In the genomic region with DNA sequence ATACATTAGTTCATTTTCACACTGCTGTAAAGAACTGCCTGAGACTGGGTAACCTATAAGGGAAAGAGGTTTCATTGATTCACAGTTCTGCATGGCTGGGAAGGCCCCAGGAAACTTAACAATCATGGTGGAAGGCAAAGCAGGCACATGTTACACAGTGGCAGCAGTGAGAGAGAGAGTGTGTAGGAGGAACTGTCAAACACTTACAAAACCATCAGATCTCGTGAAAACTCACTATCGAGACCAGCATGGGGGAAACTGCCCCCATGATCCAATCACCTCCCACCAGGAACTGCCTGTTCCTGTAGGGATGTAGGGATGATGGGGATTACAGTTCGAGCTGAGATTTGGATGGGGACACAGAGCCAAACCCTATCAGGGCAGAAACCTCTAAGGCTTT, we compare ENCODE assay signal across 20 cellular contexts. TPM values are rescaled to one million over a fixed set of nuclear protein-coding genes. Genes with fewer than 3 reads are reported as not detected.
DNase-seq lines count a peak whose midpoint lies in the region; ATAC-seq, FAIRE-seq and TF ChIP-seq lines count a peak whose summit lies in the region.
"Had no signal": no experiment of that assay in that cellular context is flagged by ENCODE, and none has a peak within 500 bp of the region (broad histone marks: within the 10 kb centered on the region; RNA-seq: fewer than 3 reads in every experiment).

No MANE protein-coding gene starts in this region.

- SMC1A ChIA-PET in GM12878 (lab: Charles Lee; ENCODE audit: uncharacterized antibody, unreplicated experiment): interaction anchor here (0.9 kb wide), 1 partner anchor 151 kb away, joined by 3 read pairs; no protein-coding TSS in a partner anchor

- no peak overlapping the region for H2AFZ ChIP-seq in GM12878 (ENCODE audit: control insufficient read depth, low read depth, low read length)

- BruUV-seq in GM12878 (replicated peaks; lab: Mats Ljungman, UMichigan): no TSS peak

- no peaks in the 10 kb centered on the region for H3K79me2 ChIP-seq in GM12878 (ENCODE audit: control insufficient read depth, insufficient read depth, low read length)

- TF ChIP-seq RAD21 in GM12878 (IDR thresholded peaks at IDR 0.05; ENCODE audit: insufficient read depth, low read depth, low read length): no peak

- no peak for TF ChIP-seq POLR2A in GM12878 (IDR thresholded peaks at IDR 0.05; ENCODE audit: low read depth, low read length)

- FAIRE-seq in GM12878 (lab: Jason Lieb, UNC): no peak
- FAIRE-seq: D721Med, G401.6, H54 had no signal

- no peak overlapping the region for H3K4me3 Mint-ChIP-seq in activated T-cell treated with anti-CD3 and anti-CD28 coated beads, Interleukin-2, amount 50 U/mL, for 24 hours
- no peak overlapping the region for H3K4me3 Mint-ChIP-seq in CD4-positive, CD25-positive, alpha-beta regulatory T cell
- no peak overlapping the region for H3K4me3 Mint-ChIP-seq in stimulated activated memory B cell treated with anti-CD40 and anti-IgM and Interleukin-4, amounts not matched to agents 10 μg/mL and 1 μg/mL and 100 μg/mL, for 72 hours
- H3K4me3 Mint-ChIP-seq: CD8-positive, alpha-beta T cell had no signal

- POLR2A ChIA-PET in GM12878 (lab: Charles Lee): no interaction called here

- no peak overlapping the region for H3K9ac ChIP-seq in GM12878 (ENCODE audit: control insufficient read depth, insufficient read depth, low read length)

- no peak for DNase-seq in activated T-cell treated with anti-CD3 and anti-CD28 coated beads, Interleukin-2, amount 50 U/mL, for 24 hours
- DNase-seq in activated T-cell treated with anti-CD3 and anti-CD28 coated beads for 4 hours: no peak
- DNase-seq in CD4-positive, CD25-positive, alpha-beta regulatory T cell: no peak
- DNase-seq in GM12878 (ENCODE audit: low read depth, low spot score): no peak
- no peak for DNase-seq in NCI-H226
- no peak for DNase-seq in cortex of kidney (lab: John Stamatoyannopoulos, UW)
- DNase-seq: C1 segment of cervical spinal cord; CD8-positive, alpha-beta T cell; COR-L47; DMS153; DMS79 treated with DMSO at 0.1 percent for 48 hours; EL had no signal

- 100% methylated on average over 3 of the region's 3 CpGs for WGBS in GM12878 (ENCODE audit: insufficient coverage, insufficient replicate concordance, low lambda C conversion rate, missing lambda C conversion rate)

- H3K4me1 Mint-ChIP-seq in activated T-cell treated with anti-CD3 and anti-CD28 coated beads, Interleukin-2, amount 50 U/mL, for 24 hours (ENCODE audit: low read depth): peaks cover 10% of the 10 kb centered on the region
- peaks cover 0 to 3% (median 0%) of the 10 kb centered on the region in 4 donors for H3K4me1 Mint-ChIP-seq in CD4-positive, CD25-positive, alpha-beta regulatory T cell
- peaks cover 34% of the 10 kb centered on the region for H3K4me1 Mint-ChIP-seq in stimulated activated memory B cell treated with anti-CD40 and anti-IgM and Interleukin-4, amounts not matched to agents 10 μg/mL and 1 μg/mL and 100 μg/mL, for 72 hours

- intact Hi-C loops in GM12878 (cut with micrococcal nuclease; ENCODE audit: unreplicated experiment): no loop called here

- H3K4me2 ChIP-seq in GM12878 (ENCODE audit: control insufficient read depth, insufficient read depth): no peak overlapping the region

- H4K20me1 ChIP-seq in GM12878 (ENCODE audit: control insufficient read depth, insufficient read depth): no peaks in the 10 kb centered on the region

- in situ Hi-C loops in GM12878 (cut with MboI): no loop called here

- peak overlapping the region; percentile 64 for H3K27ac Mint-ChIP-seq in activated T-cell treated with anti-CD3 and anti-CD28 coated beads, Interleukin-2, amount 50 U/mL, for 24 hours
- peak overlapping the region in 2 of 3 donors; percentile 60 to 86 for H3K27ac Mint-ChIP-seq in CD4-positive, CD25-positive, alpha-beta regulatory T cell
- H3K27ac Mint-ChIP-seq in stimulated activated memory B cell treated with anti-CD40 and anti-IgM and Interleukin-4, amounts not matched to agents 10 μg/mL and 1 μg/mL and 100 μg/mL, for 72 hours: peak overlapping the region; percentile 66
- H3K27ac Mint-ChIP-seq: CD8-positive, alpha-beta T cell had no signal

- peaks cover 79% of the 10 kb centered on the region for H3K36me3 ChIP-seq in CD4-positive, CD25-positive, alpha-beta regulatory T cell (ENCODE audit: control insufficient read depth, insufficient read depth, low read length)
- peaks cover 40 to 50% of the 10 kb centered on the region in 2 experiments for H3K36me3 ChIP-seq in GM12878 (ENCODE audit: control insufficient read depth in 2 of 2, insufficient read depth in 2 of 2, low read length in 1 of 2)

- TF ChIP-seq CTCF in GM12878 (IDR thresholded peaks at IDR 0.05 in 2 of 3, conservative IDR thresholded peaks at IDR 0.05 in 1 of 3; ENCODE audit: control insufficient read depth in 2 of 3, extremely low read depth in 1 of 3, insufficient read depth in 1 of 3, low read depth in 3 of 3, low read length in 3 of 3): no peak

- RAD21 ChIA-PET in GM12878 (lab: Charles Lee; ENCODE audit: unreplicated experiment): no interaction called here

- peaks cover 96% of the 10 kb centered on the region for H3K36me3 Mint-ChIP-seq in activated T-cell treated with anti-CD3 and anti-CD28 coated beads, Interleukin-2, amount 50 U/mL, for 24 hours (ENCODE audit: low read depth)
- H3K36me3 Mint-ChIP-seq in CD4-positive, CD25-positive, alpha-beta regulatory T cell: peaks cover 65% of the 10 kb centered on the region
- peaks cover 87% of the 10 kb centered on the region for H3K36me3 Mint-ChIP-seq in stimulated activated memory B cell treated with anti-CD40 and anti-IgM and Interleukin-4, amounts not matched to agents 10 μg/mL and 1 μg/mL and 100 μg/mL, for 72 hours

- CTCF ChIA-PET in GM12878 (lab: Yijun Ruan, JAX): no interaction called here

- ATAC-seq in CD4-positive, CD25-positive, alpha-beta regulatory T cell (ENCODE audit: low read depth in 2 of 2): no peak
- ATAC-seq in GM12878 (no peak), HG03108 (IDR thresholded peaks at IDR 0.05; ENCODE audit: unreplicated experiment) (no peak)
- ATAC-seq in stimulated activated memory B cell treated with anti-CD40 and anti-IgM and Interleukin-4, amounts not matched to agents 10 μg/mL and 1 μg/mL and 100 μg/mL, for 72 hours: no peak
- ATAC-seq: CD8-positive, alpha-beta T cell; HCT116 had no signal

- H3K4me1 ChIP-seq in CD4-positive, CD25-positive, alpha-beta regulatory T cell (ENCODE audit: control insufficient read depth, insufficient read depth, low read length, poor library complexity, severe bottlenecking): no peaks in the 10 kb centered on the region
- H3K4me1 ChIP-seq in GM12878 (ENCODE audit: control insufficient read depth, insufficient read depth, low read length): peaks cover 8% of the 10 kb centered on the region

- TF ChIP-seq EP300 in GM12878 (IDR thresholded peaks at IDR 0.05; ENCODE audit: borderline replicate concordance in 1 of 2, control insufficient read depth in 1 of 2, low read depth in 2 of 2, low read length in 2 of 2): no peak

- no peak overlapping the region for H3K27ac ChIP-seq in CD4-positive, CD25-positive, alpha-beta regulatory T cell (ENCODE audit: insufficient read depth, low read length, poor library complexity, severe bottlenecking)
- H3K27ac ChIP-seq in GM12878 (ENCODE audit: control insufficient read depth, insufficient read depth): no peak overlapping the region
- H3K27ac ChIP-seq: 22Rv1 had no signal

- no peaks in the 10 kb centered on the region for H3K27me3 Mint-ChIP-seq in activated T-cell treated with anti-CD3 and anti-CD28 coated beads, Interleukin-2, amount 50 U/mL, for 24 hours
- no peaks in the 10 kb centered on the region for H3K27me3 Mint-ChIP-seq in CD4-positive, CD25-positive, alpha-beta regulatory T cell
- H3K27me3 Mint-ChIP-seq in stimulated activated memory B cell treated with anti-CD40 and anti-IgM and Interleukin-4, amounts not matched to agents 10 μg/mL and 1 μg/mL and 100 μg/mL, for 72 hours: no peaks in the 10 kb centered on the region

- no peaks in the 10 kb centered on the region for H3K27me3 ChIP-seq in CD4-positive, CD25-positive, alpha-beta regulatory T cell (ENCODE audit: control insufficient read depth, insufficient read depth, low read length)
- H3K27me3 ChIP-seq in GM12878 (replicated peaks in 1 of 2; ENCODE audit: control insufficient read depth in 2 of 2, insufficient read depth in 2 of 2, low read length in 1 of 2): no peaks in the 10 kb centered on the region

- no peaks in the 10 kb centered on the region for H3K9me3 ChIP-seq in CD4-positive, CD25-positive, alpha-beta regulatory T cell (ENCODE audit: control insufficient read depth in 2 of 2, low read length in 2 of 2)
- no peaks in the 10 kb centered on the region; the same call in 2 of the 3 replicates for H3K9me3 ChIP-seq in GM12878 (replicated peaks; ENCODE audit: control insufficient read depth, insufficient read depth, low read length)

- no peak overlapping the region for H3K4me3 ChIP-seq in CD4-positive, CD25-positive, alpha-beta regulatory T cell (ENCODE audit: low read depth, low read length)
- H3K4me3 ChIP-seq in GM12878: no peak overlapping the region

- H3K9me3 Mint-ChIP-seq in activated T-cell treated with anti-CD3 and anti-CD28 coated beads, Interleukin-2, amount 50 U/mL, for 24 hours: no peaks in the 10 kb centered on the region
- peaks cover 0 to 2% (median 0%) of the 10 kb centered on the region in 7 donors for H3K9me3 Mint-ChIP-seq in CD4-positive, CD25-positive, alpha-beta regulatory T cell
- H3K9me3 Mint-ChIP-seq in stimulated activated memory B cell treated with anti-CD40 and anti-IgM and Interleukin-4, amounts not matched to agents 10 μg/mL and 1 μg/mL and 100 μg/mL, for 72 hours: peaks cover 5% of the 10 kb centered on the region
- H3K9me3 Mint-ChIP-seq: CD8-positive, alpha-beta T cell had no signal

RNA-seq across cellular contexts. Expression of a gene that starts 17.2 kb away (rescaled TPM):
- total RNA-seq in CD4-positive, CD25-positive, alpha-beta regulatory T cell: 23.2 TPM
- polyA plus RNA-seq in CD4-positive, CD25-positive, alpha-beta regulatory T cell: 10 to 100 TPM; 37.3 to 44.4 (median 43.2) TPM
- total RNA-seq in GM12878 (2013; cell fraction: nucleolus; rRNA removed): 11.1 and 12.4 TPM in 2 replicates
- total RNA-seq in GM12878 (2014; rRNA removed) (49.6 and 56.9 TPM in 2 replicates), GM12878 (2014; rRNA removed; fragmentation: Illumina TruSeq; extraction: Trizol) (53.6 and 55.1 TPM in 2 replicates), GM12878 (2021) (46.7 and 53.3 TPM in 2 replicates)
- 33.6 TPM for polyA plus RNA-seq in GM12878 (2011; ENCODE audit: low read depth)
- polyA plus RNA-seq in GM12878 (2011; rRNA removed) (64.3 and 74.9 TPM in 2 replicates), GM12878 (2014; fragmentation: Illumina TruSeq; extraction: Trizol) (51.5 and 66.9 TPM in 2 replicates), GM12878 (2014; fragmentation: Nextera tagmentation; extraction: Ambion mirVana) (10 to 100 TPM; 31.0 to 36.3 TPM), GM12878 (2014; rRNA removed) (62.8 and 65.7 TPM in 2 replicates), GM12878 (2016; fragmentation: Nextera tagmentation; extraction: Ambion mirVana) (10 to 100 TPM; 59.7 to 60.7 TPM)
- 82.8 and 88.2 TPM in 2 replicates for polyA plus RNA-seq in GM12878 (2011; cell fraction: cytosol; rRNA removed)
- 47.6 and 55.6 TPM in 2 replicates for polyA plus RNA-seq in GM12878 (2011; cell fraction: nucleus; rRNA removed)
- polyA plus RNA-seq in GM12878 (2012): 40.3 and 47.4 TPM in 2 replicates
- 36.2 and 42.1 TPM in 2 replicates for polyA minus RNA-seq in GM12878 (2011; rRNA and poly(A)+ RNA removed)
- 20.0 and 22.7 TPM in 2 replicates for polyA minus RNA-seq in GM12878 (2011; cell fraction: cytosol; rRNA and poly(A)+ RNA removed)
- polyA minus RNA-seq in GM12878 (2011; cell fraction: nucleus; rRNA and poly(A)+ RNA removed): 8.1 and 12.7 TPM in 2 replicates

RNA-seq across cellular contexts. Expression of a gene that starts 57.7 kb away (rescaled TPM):
- total RNA-seq in CD4-positive, CD25-positive, alpha-beta regulatory T cell: 0.20 TPM
- polyA plus RNA-seq in CD4-positive, CD25-positive, alpha-beta regulatory T cell: not detected
- 10.6 and 11.7 TPM in 2 replicates for total RNA-seq in GM12878 (2013; cell fraction: nucleolus; rRNA removed)
- total RNA-seq in GM12878 (2014; rRNA removed): 1.1 and 1.9 TPM in 2 replicates
- 1.5 and 1.7 TPM in 2 replicates for total RNA-seq in GM12878 (2014; rRNA removed; fragmentation: Illumina TruSeq; extraction: Trizol)
- 1.6 and 1.7 TPM in 2 replicates for total RNA-seq in GM12878 (2021)
- polyA plus RNA-seq in GM12878 (2011; ENCODE audit: low read depth): 3.2 TPM
- 2.6 and 2.8 TPM in 2 replicates for polyA plus RNA-seq in GM12878 (2011; rRNA removed)
- polyA plus RNA-seq in GM12878 (2011; cell fraction: cytosol; rRNA removed): 1.2 and 1.6 TPM in 2 replicates
- polyA plus RNA-seq in GM12878 (2011; cell fraction: nucleus; rRNA removed): 1.2 and 1.8 TPM in 2 replicates
- 6.8 and 7.4 TPM in 2 replicates for polyA plus RNA-seq in GM12878 (2012)
- polyA plus RNA-seq in GM12878 (2014; fragmentation: Illumina TruSeq; extraction: Trizol): 1.9 and 2.8 TPM in 2 replicates
- 1 to 10 TPM; 4.6 to 6.4 TPM for polyA plus RNA-seq in GM12878 (2014; fragmentation: Nextera tagmentation; extraction: Ambion mirVana)
- polyA plus RNA-seq in GM12878 (2014; rRNA removed): 1.4 and 1.8 TPM in 2 replicates
- polyA plus RNA-seq in GM12878 (2016; fragmentation: Nextera tagmentation; extraction: Ambion mirVana): 1 to 10 TPM; 3.4 to 3.6 TPM
- 0.88 and 1.5 TPM in 2 replicates for polyA minus RNA-seq in GM12878 (2011; rRNA and poly(A)+ RNA removed)
- polyA minus RNA-seq in GM12878 (2011; cell fraction: cytosol; rRNA and poly(A)+ RNA removed): 0.94 TPM in 1 of 2 replicates, not detected in the other
- 0.57 and 0.60 TPM in 2 replicates for polyA minus RNA-seq in GM12878 (2011; cell fraction: nucleus; rRNA and poly(A)+ RNA removed)
- total RNA-seq: A673; CD8-positive, alpha-beta T cell had no signal
